Comparison of ENCODE assay signal across 11 cellular contexts in the genomic region with DNA sequence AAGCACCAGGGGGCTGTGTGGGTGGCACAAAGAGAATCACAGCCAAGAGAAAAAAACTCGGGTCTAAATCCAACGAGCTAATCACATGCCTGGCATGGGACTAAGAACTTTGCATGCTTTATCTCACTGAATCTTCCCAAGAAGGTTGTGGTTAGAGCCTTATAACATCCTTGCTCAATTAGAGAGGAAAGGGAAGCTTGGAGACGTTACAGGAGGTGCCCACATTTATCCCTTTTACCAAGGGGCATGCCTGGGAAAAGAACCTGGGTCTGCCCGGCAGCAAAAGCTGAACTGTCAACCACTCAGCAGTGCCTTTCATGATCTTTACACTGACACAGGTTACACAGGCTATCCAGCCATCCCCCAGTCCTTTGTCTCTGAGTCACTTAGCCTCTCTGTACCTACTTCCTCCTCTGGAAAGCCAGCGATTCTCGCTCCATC.
DNase-seq lines count a peak whose midpoint lies in the region; ATAC-seq and TF ChIP-seq lines count a peak whose summit lies in the region.
"Had no signal": no experiment of that assay in that cellular context is flagged by ENCODE, and none has a peak within 500 bp of the region (broad histone marks: within the 10 kb centered on the region; RNA-seq: fewer than 3 reads in every experiment).

No MANE protein-coding gene starts in this region.

- no peak for TF ChIP-seq CTCF in VCaP (conservative IDR thresholded peaks at IDR 0.05)

- H3K4me3 Mint-ChIP-seq in activated naive CD8-positive, alpha-beta T cell treated with anti-CD3 and anti-CD28 coated beads, Interleukin-2, amount 50 U/mL, for 24 hours = no peak overlapping the region
- H3K4me3 Mint-ChIP-seq: activated naive CD4-positive, alpha-beta T cell treated with anti-CD3 and anti-CD28 coated beads, Interleukin-2, amount 50 U/mL, for 24 hours had no signal

- no peak overlapping the region for H3K27ac Mint-ChIP-seq in activated naive CD8-positive, alpha-beta T cell treated with anti-CD3 and anti-CD28 coated beads, Interleukin-2, amount 50 U/mL, for 24 hours
- H3K27ac Mint-ChIP-seq: activated naive CD4-positive, alpha-beta T cell treated with anti-CD3 and anti-CD28 coated beads, Interleukin-2, amount 50 U/mL, for 24 hours had no signal

- no peaks in the 10 kb centered on the region for H3K9me3 Mint-ChIP-seq in activated naive CD8-positive, alpha-beta T cell treated with anti-CD3 and anti-CD28 coated beads, Interleukin-2, amount 50 U/mL, for 24 hours
- H3K9me3 Mint-ChIP-seq: activated naive CD4-positive, alpha-beta T cell treated with anti-CD3 and anti-CD28 coated beads, Interleukin-2, amount 50 U/mL, for 24 hours had no signal

- no peaks in the 10 kb centered on the region for H3K36me3 Mint-ChIP-seq in activated naive CD8-positive, alpha-beta T cell treated with anti-CD3 and anti-CD28 coated beads, Interleukin-2, amount 50 U/mL, for 24 hours (ENCODE audit: low read depth)
- H3K36me3 Mint-ChIP-seq: activated naive CD4-positive, alpha-beta T cell treated with anti-CD3 and anti-CD28 coated beads, Interleukin-2, amount 50 U/mL, for 24 hours had no signal

- no peaks in the 10 kb centered on the region for H3K4me1 Mint-ChIP-seq in activated naive CD8-positive, alpha-beta T cell treated with anti-CD3 and anti-CD28 coated beads, Interleukin-2, amount 50 U/mL, for 24 hours
- H3K4me1 Mint-ChIP-seq: activated naive CD4-positive, alpha-beta T cell treated with anti-CD3 and anti-CD28 coated beads, Interleukin-2, amount 50 U/mL, for 24 hours had no signal

- DNase-seq in renal cortical epithelial cell (ENCODE audit: low read depth) (peak; percentile 53), NCI-H510A (lab: John Stamatoyannopoulos, UW) (no peak), COLO668 (lab: John Stamatoyannopoulos, UW; ENCODE audit: unreplicated experiment) (no peak)
- DNase-seq in activated naive CD8-positive, alpha-beta T cell treated with anti-CD3 and anti-CD28 coated beads, Interleukin-2, amount 50 U/mL, for 24 hours = no peak
- DNase-seq: mucosa of descending colon, NCI-H1694 treated with DMSO at 0.1 percent for 48 hours had no signal

- peak overlapping the region; percentile 67 for H3K27ac ChIP-seq in VCaP

- peaks cover 13% of the 10 kb centered on the region for H3K27me3 Mint-ChIP-seq in activated naive CD8-positive, alpha-beta T cell treated with anti-CD3 and anti-CD28 coated beads, Interleukin-2, amount 50 U/mL, for 24 hours

- peak; percentile 41 for ATAC-seq in GM18861 (IDR thresholded peaks at IDR 0.05; ENCODE audit: unreplicated experiment)
- peak; percentile 52 for ATAC-seq in HG03039 (IDR thresholded peaks at IDR 0.05; ENCODE audit: unreplicated experiment)
- no peak for ATAC-seq in HG03159 (IDR thresholded peaks at IDR 0.05; ENCODE audit: unreplicated experiment)
- ATAC-seq in activated naive CD8-positive, alpha-beta T cell treated with anti-CD3 and anti-CD28 coated beads, Interleukin-2, amount 50 U/mL, for 24 hours = no peak
- ATAC-seq: mucosa of descending colon had no signal

Comparison
In these comparisons a context has a peak if more than half of its experiments do, and no peak if none do; other contexts are left out.
1. ATAC-seq: peak in GM18861 (single experiment) and HG03039 (single experiment); none in HG03159 (single experiment) and activated naive CD8-positive, alpha-beta T cell treated with anti-CD3 and anti-CD28 coated beads, Interleukin-2, amount 50 U/mL, for 24 hours (single experiment).